In the genomic region with DNA sequence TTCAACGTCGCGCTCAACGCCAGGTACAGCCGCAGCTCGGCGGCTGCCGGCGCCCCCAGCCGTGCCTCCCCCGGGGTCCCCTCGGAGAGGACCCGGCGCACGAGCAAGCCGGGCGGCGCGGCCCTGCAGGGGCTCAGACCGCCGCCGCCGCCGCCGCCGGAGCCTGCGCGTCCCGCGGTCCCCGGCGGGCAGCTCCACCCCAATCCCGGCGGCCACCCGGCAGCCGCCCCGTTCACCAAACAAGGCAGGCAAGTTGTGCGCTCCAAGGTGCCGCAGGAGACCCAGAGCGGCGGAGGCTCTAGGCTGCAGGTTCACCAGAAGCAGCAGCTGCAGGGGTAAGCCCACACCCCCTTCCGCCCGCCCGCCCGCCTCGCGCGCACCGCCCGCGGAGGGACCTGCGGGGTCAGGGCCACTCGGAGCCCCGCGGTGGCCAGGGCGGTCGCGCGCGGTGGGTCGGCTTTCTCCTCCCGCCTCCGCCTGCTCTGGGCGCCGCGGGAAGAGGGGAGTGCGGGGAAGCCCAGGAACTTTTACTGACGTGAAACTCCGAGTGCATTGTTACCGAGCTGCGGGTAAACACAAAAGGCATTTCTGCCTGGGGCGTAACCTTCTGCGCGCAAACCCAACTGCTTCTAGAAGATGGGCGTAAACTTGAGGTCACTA, we compare ENCODE assay signal across 8 cellular contexts. TPM values are rescaled to one million over a fixed set of nuclear protein-coding genes. Genes with fewer than 3 reads are reported as not detected.
DNase-seq lines count a peak whose midpoint lies in the region; ATAC-seq and TF ChIP-seq lines count a peak whose summit lies in the region.

No MANE protein-coding gene starts in this region.

- POLR2A ChIA-PET in activated CD4-positive, alpha-beta T cell treated with anti-CD3 and anti-CD28 coated beads for 36 hours (lab: Charles Lee) = interaction anchor here (0.6 kb wide), 1 partner anchor 76 kb away, joined by 3 read pairs; no protein-coding TSS in a partner anchor

- H3K4me3 ChIP-seq in coronary artery = peak overlapping the region; percentile 89
- peak overlapping the region; percentile 59 for H3K4me3 ChIP-seq in lower leg skin (ENCODE audit: low read depth, poor library complexity, severe bottlenecking)

- no peak overlapping the region for H3K27ac Mint-ChIP-seq in activated CD4-positive, alpha-beta T cell treated with anti-CD3 and anti-CD28 coated beads for 36 hours
- H3K27ac Mint-ChIP-seq in stimulated activated naive CD8-positive, alpha-beta T cell treated with anti-CD3 and anti-CD28 coated beads, Interleukin-15, amount 100 ng/mL, for 72 hours = no peak overlapping the region

- ATAC-seq in activated CD4-positive, alpha-beta T cell treated with anti-CD3 and anti-CD28 coated beads for 36 hours = peak; percentile 27
- ATAC-seq in HG03066 (IDR thresholded peaks at IDR 0.05; ENCODE audit: low read depth, unreplicated experiment) (peak; percentile 34), SK-N-SH treated with all-trans-retinoic acid at 6 μM for 48 hours (peak; percentile 44)
- peak; percentile 60 for ATAC-seq in stimulated activated naive CD8-positive, alpha-beta T cell treated with anti-CD3 and anti-CD28 coated beads, Interleukin-15, amount 100 ng/mL, for 72 hours

- no peaks in the 10 kb centered on the region for H3K9me3 Mint-ChIP-seq in activated CD4-positive, alpha-beta T cell treated with anti-CD3 and anti-CD28 coated beads for 36 hours (ENCODE audit: low read depth)
- H3K9me3 Mint-ChIP-seq in stimulated activated naive CD8-positive, alpha-beta T cell treated with anti-CD3 and anti-CD28 coated beads, Interleukin-15, amount 100 ng/mL, for 72 hours = peaks cover 0 to 4% of the 10 kb centered on the region in 2 donors

- H3K4me1 Mint-ChIP-seq in activated CD4-positive, alpha-beta T cell treated with anti-CD3 and anti-CD28 coated beads for 36 hours = no peaks in the 10 kb centered on the region
- peaks cover 20% of the 10 kb centered on the region for H3K4me1 Mint-ChIP-seq in stimulated activated naive CD8-positive, alpha-beta T cell treated with anti-CD3 and anti-CD28 coated beads, Interleukin-15, amount 100 ng/mL, for 72 hours

- H3K27me3 Mint-ChIP-seq in activated CD4-positive, alpha-beta T cell treated with anti-CD3 and anti-CD28 coated beads for 36 hours = peaks cover 27% of the 10 kb centered on the region
- H3K27me3 Mint-ChIP-seq in stimulated activated naive CD8-positive, alpha-beta T cell treated with anti-CD3 and anti-CD28 coated beads, Interleukin-15, amount 100 ng/mL, for 72 hours = peaks cover 48% of the 10 kb centered on the region

- H3K36me3 Mint-ChIP-seq in activated CD4-positive, alpha-beta T cell treated with anti-CD3 and anti-CD28 coated beads for 36 hours (ENCODE audit: low read depth) = no peaks in the 10 kb centered on the region

- H3K4me3 Mint-ChIP-seq in activated CD4-positive, alpha-beta T cell treated with anti-CD3 and anti-CD28 coated beads for 36 hours = peak overlapping the region; percentile 13
- peak overlapping the region; percentile 79 to 84 for H3K4me3 Mint-ChIP-seq in stimulated activated naive CD8-positive, alpha-beta T cell treated with anti-CD3 and anti-CD28 coated beads, Interleukin-15, amount 100 ng/mL, for 72 hours

- TF ChIP-seq CTCF in coronary artery (IDR thresholded peaks at IDR 0.05) (no peak), lower leg skin (IDR thresholded peaks at IDR 0.05) (no peak)

- peak overlapping the region; percentile 90 for H3K27ac ChIP-seq in coronary artery

- CTCF ChIA-PET in activated CD4-positive, alpha-beta T cell treated with anti-CD3 and anti-CD28 coated beads for 36 hours (lab: Charles Lee) = no interaction called here

- intact Hi-C loops in activated CD4-positive, alpha-beta T cell treated with anti-CD3 and anti-CD28 coated beads for 36 hours (cut with DNase I, micrococcal nuclease) = loop anchor here in 1 of 2 experiments (2.0 to 5.0 kb wide), 6 partner anchors 170 to 650 kb away; a partner anchor contains a TSS
- intact Hi-C loops in lower leg skin (cut with DNase I; ENCODE audit: low total_unique reads) = no loop called here

- TF ChIP-seq POLR2A in lower leg skin (IDR thresholded peaks at IDR 0.05) = no peak

- DNase-seq in activated CD4-positive, alpha-beta T cell treated with anti-CD3 and anti-CD28 coated beads for 36 hours = peak; percentile 50
- DNase-seq in activated CD4-positive, alpha-beta T cell treated with anti-CD3 and anti-CD28 coated beads, Interleukin-2, amount 50 U/mL, for 1 hour = no peak
- DNase-seq in coronary artery (ENCODE audit: low spot score) (no peak), lower leg skin (ENCODE audit: low spot score in 2 of 2) (no peak)
- DNase-seq in stimulated activated naive CD8-positive, alpha-beta T cell treated with anti-CD3 and anti-CD28 coated beads, Interleukin-15, amount 100 ng/mL, for 72 hours = peak; percentile 37 to 44
- no peak for DNase-seq in effector CD8-positive, alpha-beta T cell (lab: John Stamatoyannopoulos, UW)

- whole genome bisulfite sequencing in lower leg skin, 2 donors = 3 to 9% methylated on average over 13 to 15 of the region's 75 CpGs

TF ChIP-seq in SK-N-SH treated with all-trans-retinoic acid at 6 μM for 48 hours, 23 proteins besides CTCF, POLR2A, EP300 and RAD21:
- no peak for TF ChIP-seq BACH2 (CRISPR knock-in tag; IDR thresholded peaks at IDR 0.05; ENCODE audit: borderline replicate concordance)
- no peak for TF ChIP-seq ZNF8 (CRISPR knock-in tag; IDR thresholded peaks at IDR 0.05)
- no peak for TF ChIP-seq CSDC2 (CRISPR knock-in tag; IDR thresholded peaks at IDR 0.05)
- TF ChIP-seq ZNF565 (CRISPR knock-in tag; conservative IDR thresholded peaks at IDR 0.05; ENCODE audit: low read depth) = no peak
- TF ChIP-seq SNAI2 (CRISPR knock-in tag; IDR thresholded peaks at IDR 0.05) = no peak
- TF ChIP-seq, protein P1, sequence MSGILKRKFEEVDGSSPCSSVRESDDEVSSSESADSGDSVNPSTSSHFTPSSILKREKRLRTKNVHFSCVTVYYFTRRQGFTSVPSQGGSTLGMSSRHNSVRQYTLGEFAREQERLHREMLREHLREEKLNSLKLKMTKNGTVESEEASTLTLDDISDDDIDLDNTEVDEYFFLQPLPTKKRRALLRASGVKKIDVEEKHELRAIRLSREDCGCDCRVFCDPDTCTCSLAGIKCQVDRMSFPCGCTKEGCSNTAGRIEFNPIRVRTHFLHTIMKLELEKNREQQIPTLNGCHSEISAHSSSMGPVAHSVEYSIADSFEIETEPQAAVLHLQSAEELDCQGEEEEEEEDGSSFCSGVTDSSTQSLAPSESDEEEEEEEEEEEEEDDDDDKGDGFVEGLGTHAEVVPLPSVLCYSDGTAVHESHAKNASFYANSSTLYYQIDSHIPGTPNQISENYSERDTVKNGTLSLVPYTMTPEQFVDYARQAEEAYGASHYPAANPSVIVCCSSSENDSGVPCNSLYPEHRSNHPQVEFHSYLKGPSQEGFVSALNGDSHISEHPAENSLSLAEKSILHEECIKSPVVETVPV (CRISPR knock-in tag; IDR thresholded peaks at IDR 0.05) = no peak
- no peak for TF ChIP-seq TCF4 (CRISPR knock-in tag; IDR thresholded peaks at IDR 0.05; ENCODE audit: borderline replicate concordance)
- no peak for TF ChIP-seq ZNF70 (CRISPR knock-in tag; IDR thresholded peaks at IDR 0.05)
- TF ChIP-seq ISL1 (CRISPR knock-in tag; IDR thresholded peaks at IDR 0.05) = no peak

RNA-seq across cellular contexts. Expression of a gene that starts 0.9 kb away (rescaled TPM):
- under 1 TPM; 0.14 to 0.26 TPM for total RNA-seq in activated CD4-positive, alpha-beta T cell treated with anti-CD3 and anti-CD28 coated beads for 36 hours
- total RNA-seq in lower leg skin = 10 to 100 TPM in 3 of 4 donors, 1 to 10 TPM in 1; 3.8 to 20.8 (median 11.3) TPM

Comparison
In these comparisons a context has a peak if more than half of its experiments do, and no peak if none do; other contexts are left out.
1. DNase-seq: peak in activated CD4-positive, alpha-beta T cell treated with anti-CD3 and anti-CD28 coated beads for 36 hours (single experiment) and stimulated activated naive CD8-positive, alpha-beta T cell treated with anti-CD3 and anti-CD28 coated beads, Interleukin-15, amount 100 ng/mL, for 72 hours (2 of 2); none in activated CD4-positive, alpha-beta T cell treated with anti-CD3 and anti-CD28 coated beads, Interleukin-2, amount 50 U/mL, for 1 hour (single experiment), coronary artery (single experiment), lower leg skin (0 of 2) and effector CD8-positive, alpha-beta T cell (single experiment).
2. Peak in every context shown above with its lines, with median percentiles within 50 percentile points of each other: ATAC-seq.